8 cellular contexts compared by ENCODE assay signal in the genomic region with DNA sequence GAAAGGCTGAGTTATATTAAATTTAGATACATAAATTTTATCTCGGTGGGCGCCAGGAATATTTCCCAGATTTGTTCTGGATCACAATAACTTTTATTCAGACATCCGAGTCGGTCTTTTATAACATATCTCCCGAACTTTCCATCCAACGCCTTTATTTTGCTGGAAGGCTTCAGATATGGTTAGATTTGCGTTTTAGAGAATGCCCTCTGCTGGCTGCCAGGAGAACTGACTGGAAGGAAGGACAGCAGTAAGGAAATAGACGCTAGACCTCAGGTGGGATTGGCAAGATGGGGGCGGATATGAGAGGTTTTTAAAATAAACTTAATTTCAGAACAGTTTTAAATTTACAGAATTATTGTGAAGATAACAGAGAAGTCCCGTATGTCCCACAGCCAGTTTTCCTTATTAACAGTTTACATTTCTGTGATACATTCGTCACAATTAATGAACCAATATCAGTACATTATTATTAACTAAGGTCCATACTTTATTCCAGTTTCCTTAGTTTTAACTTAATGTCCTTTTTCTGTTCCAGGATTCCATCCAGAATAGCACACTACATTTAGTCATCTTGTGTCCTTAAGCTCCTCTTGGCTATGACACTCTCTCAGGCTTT. TPM values are rescaled to one million over a fixed set of nuclear protein-coding genes. Genes with fewer than 3 reads are reported as not detected.
A peak's percentile ranks its signal among the peaks of the same experiment; 100 is the strongest.
DNase-seq lines count a peak whose midpoint lies in the region; ATAC-seq and FAIRE-seq lines count a peak whose summit lies in the region.

No MANE protein-coding gene starts in this region.

- no CpG with 5 or more reads among the region's 11 CpGs for WGBS in neuronal stem cell (ENCODE audit: extremely low coverage in 2 of 2, insufficient read length in 2 of 2, insufficient replicate concordance in 1 of 2), 2 donors

- H3K23ac ChIP-seq in neuronal stem cell (ENCODE audit: low read depth, low read length, poor library complexity): no peak overlapping the region

- H2BK120ac ChIP-seq in neuronal stem cell (ENCODE audit: low read depth, low read length): no peak overlapping the region

- H4K91ac ChIP-seq in neuronal stem cell (ENCODE audit: low read depth, low read length, poor library complexity): no peak overlapping the region

- no peak overlapping the region for H3K4ac ChIP-seq in neuronal stem cell (ENCODE audit: low read length)

- no peaks in the 10 kb centered on the region for H3K27me3 ChIP-seq in neuronal stem cell (ENCODE audit: control insufficient read depth in 3 of 3, insufficient read depth in 3 of 3, low read depth in 1 of 3, low read length in 3 of 3)

- ATAC-seq in HG03135 (IDR thresholded peaks at IDR 0.05; ENCODE audit: unreplicated experiment): no peak

- H4K8ac ChIP-seq in neuronal stem cell (ENCODE audit: low read depth, low read length): no peak overlapping the region

- no peak overlapping the region for H3K9ac ChIP-seq in neuronal stem cell (ENCODE audit: low read depth, low read length, poor library complexity)

- peak overlapping the region; percentile 54 for H3K4me2 ChIP-seq in neuronal stem cell (ENCODE audit: insufficient read depth, low read length, poor library complexity, severe bottlenecking)

- peaks cover 21 to 36% of the 10 kb centered on the region in 2 donors for H3K36me3 ChIP-seq in neuronal stem cell (replicated peaks in 1 of 2; ENCODE audit: control insufficient read depth in 2 of 2, insufficient read depth in 2 of 2, low read length in 2 of 2)

- H2AFZ ChIP-seq in neuronal stem cell (ENCODE audit: low read length): no peak overlapping the region

- H3K27me3 Mint-ChIP-seq in activated T-helper 2 cell treated with anti-CD3 and anti-CD28 coated beads, Interferon-gamma antibody, Interleukin-2, Interleukin-4, amounts not matched to agents 10 μg/mL and 5 μg/mL and 100 μg/mL, durations not matched to agents 14 hours and 24 hours and 36 hours (ENCODE audit: low read depth): no peaks in the 10 kb centered on the region

- H3K79me1 ChIP-seq in neuronal stem cell (ENCODE audit: low read depth, low read length): peaks cover 3% of the 10 kb centered on the region

- H2BK15ac ChIP-seq in neuronal stem cell (ENCODE audit: low read length): no peak overlapping the region

- H3K9me3 ChIP-seq in neuronal stem cell (replicated peaks in 1 of 2; ENCODE audit: control insufficient read depth in 2 of 2, insufficient read depth in 1 of 2, low read depth in 1 of 2, low read length in 2 of 2): no peaks in the 10 kb centered on the region

- H3K18ac ChIP-seq in neuronal stem cell (ENCODE audit: low read length): no peak overlapping the region

- no peaks in the 10 kb centered on the region for H3K9me3 Mint-ChIP-seq in activated T-helper 2 cell treated with anti-CD3 and anti-CD28 coated beads, Interferon-gamma antibody, Interleukin-2, Interleukin-4, amounts not matched to agents 10 μg/mL and 5 μg/mL and 100 μg/mL, durations not matched to agents 14 hours and 24 hours and 36 hours

- H3K27ac ChIP-seq in neuronal stem cell (replicated peaks; ENCODE audit: low read length): no peak overlapping the region

- H3K4me1 Mint-ChIP-seq in activated T-helper 2 cell treated with anti-CD3 and anti-CD28 coated beads, Interferon-gamma antibody, Interleukin-2, Interleukin-4, amounts not matched to agents 10 μg/mL and 5 μg/mL and 100 μg/mL, durations not matched to agents 14 hours and 24 hours and 36 hours (ENCODE audit: low read depth): peaks cover 27% of the 10 kb centered on the region

- H3K14ac ChIP-seq in neuronal stem cell (ENCODE audit: low read length): no peak overlapping the region

- intact Hi-C loops in activated T-helper 2 cell treated with anti-CD3 and anti-CD28 coated beads, Interferon-gamma antibody, Interleukin-2, Interleukin-4, amounts not matched to agents 10 μg/mL and 5 μg/mL and 100 μg/mL, durations not matched to agents 14 hours and 24 hours and 36 hours (cut with micrococcal nuclease): loop anchor here (1.0 kb wide), 1 partner anchor 18 kb away; no protein-coding TSS in a partner anchor

- no peak overlapping the region for H3K4me3 ChIP-seq in neuronal stem cell (ENCODE audit: low read length in 2 of 2)

- H3K36me3 Mint-ChIP-seq in activated T-helper 2 cell treated with anti-CD3 and anti-CD28 coated beads, Interferon-gamma antibody, Interleukin-2, Interleukin-4, amounts not matched to agents 10 μg/mL and 5 μg/mL and 100 μg/mL, durations not matched to agents 14 hours and 24 hours and 36 hours (ENCODE audit: low read depth): peaks cover 37% of the 10 kb centered on the region

- no peak overlapping the region for H2BK5ac ChIP-seq in neuronal stem cell (ENCODE audit: low read length)

- peak overlapping the region; percentile 79 for H3K4me3 Mint-ChIP-seq in activated T-helper 2 cell treated with anti-CD3 and anti-CD28 coated beads, Interferon-gamma antibody, Interleukin-2, Interleukin-4, amounts not matched to agents 10 μg/mL and 5 μg/mL and 100 μg/mL, durations not matched to agents 14 hours and 24 hours and 36 hours (ENCODE audit: low read depth)

- FAIRE-seq in GM19239 (lab: Jason Lieb, UNC): peak; percentile 91

- no peak overlapping the region for H2BK12ac ChIP-seq in neuronal stem cell (ENCODE audit: low read length)

- DNase-seq in Ammon's horn (ENCODE audit: low spot score): peak; percentile 72
- DNase-seq in GM19239 (ENCODE audit: insufficient read length, low spot score): no peak
- DNase-seq in NCI-H2227 (lab: John Stamatoyannopoulos, UW; ENCODE audit: unreplicated experiment): peak; percentile 82
- DNase-seq in activated T-helper 2 cell treated with anti-CD3 and anti-CD28 coated beads, Interferon-gamma antibody, Interleukin-2, Interleukin-4, amounts not matched to agents 10 μg/mL and 5 μg/mL and 100 μg/mL, durations not matched to agents 14 hours and 24 hours and 36 hours (ENCODE audit: low spot score): no peak
- peak; percentile 53 for DNase-seq in fibroblast of the conjunctiva (ENCODE audit: low read depth)
- DNase-seq in neuronal stem cell (ENCODE audit: low spot score): no peak
- DNase-seq in GF-D8 (lab: John Stamatoyannopoulos, UW): no peak

- H2AK5ac ChIP-seq in neuronal stem cell (ENCODE audit: low read depth, low read length): no peak overlapping the region

- no peaks in the 10 kb centered on the region for H3K4me1 ChIP-seq in neuronal stem cell (ENCODE audit: control insufficient read depth in 2 of 2, insufficient read depth in 1 of 2, low read depth in 1 of 2, low read length in 2 of 2)

- no peak overlapping the region for H3K27ac Mint-ChIP-seq in activated T-helper 2 cell treated with anti-CD3 and anti-CD28 coated beads, Interferon-gamma antibody, Interleukin-2, Interleukin-4, amounts not matched to agents 10 μg/mL and 5 μg/mL and 100 μg/mL, durations not matched to agents 14 hours and 24 hours and 36 hours

RNA-seq across cellular contexts. Expression of a gene that starts 4.6 kb away (rescaled TPM):
- total RNA-seq in activated T-helper 2 cell treated with anti-CD3 and anti-CD28 coated beads, Interferon-gamma antibody, Interleukin-2, Interleukin-4, amounts not matched to agents 10 μg/mL and 5 μg/mL and 100 μg/mL, durations not matched to agents 14 hours and 24 hours and 36 hours: 9.7 and 11.2 TPM in 2 replicates
- polyA plus RNA-seq in neuronal stem cell (2013, experiment 1 of 2): 6.1 TPM
- 6.7 TPM for polyA plus RNA-seq in neuronal stem cell (2013, experiment 2 of 2)

RNA-seq across cellular contexts. Expression of a gene that starts 7.2 kb away (rescaled TPM):
- 36.0 and 41.2 TPM in 2 replicates for total RNA-seq in activated T-helper 2 cell treated with anti-CD3 and anti-CD28 coated beads, Interferon-gamma antibody, Interleukin-2, Interleukin-4, amounts not matched to agents 10 μg/mL and 5 μg/mL and 100 μg/mL, durations not matched to agents 14 hours and 24 hours and 36 hours
- polyA plus RNA-seq in neuronal stem cell (2013, experiment 1 of 2): 22.9 TPM
- 22.2 TPM for polyA plus RNA-seq in neuronal stem cell (2013, experiment 2 of 2)

RNA-seq across cellular contexts. Expression of a gene that starts 40.7 kb away (rescaled TPM):
- not detected in 2 replicates for total RNA-seq in activated T-helper 2 cell treated with anti-CD3 and anti-CD28 coated beads, Interferon-gamma antibody, Interleukin-2, Interleukin-4, amounts not matched to agents 10 μg/mL and 5 μg/mL and 100 μg/mL, durations not matched to agents 14 hours and 24 hours and 36 hours
- 14.0 TPM for polyA plus RNA-seq in neuronal stem cell (2013, experiment 1 of 2)
- 14.6 TPM for polyA plus RNA-seq in neuronal stem cell (2013, experiment 2 of 2)

Comparison
In these comparisons a context has a peak if more than half of its experiments do, and no peak if none do; other contexts are left out.
1. DNase-seq: peak in Ammon's horn (single experiment), NCI-H2227 (single experiment) and fibroblast of the conjunctiva (single experiment); none in GM19239 (single experiment), activated T-helper 2 cell treated with anti-CD3 and anti-CD28 coated beads, Interferon-gamma antibody, Interleukin-2, Interleukin-4, amounts not matched to agents 10 μg/mL and 5 μg/mL and 100 μg/mL, durations not matched to agents 14 hours and 24 hours and 36 hours (single experiment), neuronal stem cell (single experiment) and GF-D8 (single experiment).